12 cellular contexts compared by ENCODE assay signal in the genomic region with DNA sequence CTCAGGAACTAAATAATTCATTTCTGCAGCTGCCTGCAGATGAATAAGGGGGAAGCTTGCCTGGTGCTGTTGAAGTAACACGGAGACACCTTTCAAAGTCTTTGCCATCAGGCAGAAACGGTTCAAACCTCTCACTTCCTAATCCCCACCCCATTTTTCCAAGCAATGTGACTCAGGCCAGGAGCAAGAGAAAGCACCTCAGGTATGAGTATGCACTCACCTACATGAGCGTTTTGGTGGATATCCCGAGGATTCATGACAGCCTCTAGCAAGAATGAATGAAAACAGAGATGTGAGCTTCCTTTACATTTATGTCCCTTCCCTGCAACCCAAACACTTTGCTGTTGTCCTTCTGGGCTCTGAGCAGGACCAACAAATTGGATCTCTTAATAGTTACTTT.
DNase-seq lines count a peak whose midpoint lies in the region; ATAC-seq and TF ChIP-seq lines count a peak whose summit lies in the region.
"Had no signal": no experiment of that assay in that cellular context is flagged by ENCODE, and none has a peak within 500 bp of the region (broad histone marks: within the 10 kb centered on the region; RNA-seq: fewer than 3 reads in every experiment).

No MANE protein-coding gene starts in this region.

- TF ChIP-seq POLR2A in gastroesophageal sphincter (IDR thresholded peaks at IDR 0.05) (no peak), sigmoid colon (IDR thresholded peaks at IDR 0.05) (no peak)

- CTCF ChIA-PET in CD8-positive, alpha-beta memory T cell (lab: Charles Lee): interaction anchor here (0.7 to 8.2 kb wide), 33 partner anchors 10 to 434 kb away, joined by 3 to 126 read pairs (median 4); a partner anchor contains a TSS
- CTCF ChIA-PET in T-cell (lab: Charles Lee): interaction anchor here (0.7 to 5.5 kb wide), 27 partner anchors 9 to 434 kb away, joined by 3 to 79 read pairs (median 5); a partner anchor contains a TSS

- H3K36me3 ChIP-seq in CD8-positive, alpha-beta memory T cell (ENCODE audit: insufficient read depth, low read length): peaks cover 48% of the 10 kb centered on the region
- peaks cover 0 to 90% of the 10 kb centered on the region in 2 donors for H3K36me3 ChIP-seq in gastroesophageal sphincter
- H3K36me3 ChIP-seq in sigmoid colon: peaks cover 36 to 85% (median 50%) of the 10 kb centered on the region in 4 donors
- H3K36me3 ChIP-seq in left lung: peaks cover 0 to 92% of the 10 kb centered on the region in 2 donors
- H3K36me3 ChIP-seq: ovary had no signal

- peak overlapping the region; percentile 55 to 97 (median 90) for H3K27ac Mint-ChIP-seq in CD8-positive, alpha-beta memory T cell
- H3K27ac Mint-ChIP-seq in T-cell: peak overlapping the region; percentile 73 to 82
- H3K27ac Mint-ChIP-seq: B cell had no signal

- DNase-seq in CD8-positive, alpha-beta memory T cell: no peak
- DNase-seq in T-cell (no peak), sigmoid colon (no peak), NCI-H748 treated with DMSO at 0.1 percent for 48 hours (lab: John Stamatoyannopoulos, UW) (no peak), left lung (no peak), DMS153 (lab: John Stamatoyannopoulos, UW) (no peak)
- DNase-seq: SIG-M5 had no signal

- H3K27me3 ChIP-seq in CD8-positive, alpha-beta memory T cell (ENCODE audit: insufficient read depth, low read length, poor library complexity, severe bottlenecking): no peaks in the 10 kb centered on the region
- H3K27me3 ChIP-seq in gastroesophageal sphincter (no peaks in the 10 kb centered on the region), sigmoid colon (no peaks in the 10 kb centered on the region), left lung (no peaks in the 10 kb centered on the region)
- H3K27me3 ChIP-seq: ovary, testis had no signal

- H3K4me3 Mint-ChIP-seq in CD8-positive, alpha-beta memory T cell: no peak overlapping the region
- H3K4me3 Mint-ChIP-seq in T-cell: no peak overlapping the region
- H3K4me3 Mint-ChIP-seq: activated T-cell treated with anti-CD3 and anti-CD28 coated beads, Interleukin-2, amount 50 U/mL, for 4 hours; B cell had no signal

- 20 to 22% methylated on average over 2 to 4 of the region's 4 CpGs for WGBS in gastroesophageal sphincter (ENCODE audit: low coverage in 1 of 2), 2 donors
- WGBS in sigmoid colon, 2 donors: 61 to 64% methylated on average over 4 of the region's 4 CpGs

- TF ChIP-seq EP300 in gastroesophageal sphincter (IDR thresholded peaks at IDR 0.05): no peak
- TF ChIP-seq EP300 in sigmoid colon (IDR thresholded peaks at IDR 0.05): no peak

- TF ChIP-seq CTCF in gastroesophageal sphincter (IDR thresholded peaks at IDR 0.05) (no peak), sigmoid colon (IDR thresholded peaks at IDR 0.05) (no peak), left lung (IDR thresholded peaks at IDR 0.05) (no peak)

- H3K4me1 ChIP-seq in CD8-positive, alpha-beta memory T cell (ENCODE audit: insufficient read depth, low read length): no peaks in the 10 kb centered on the region
- peaks cover 0 to 62% (median 14%) of the 10 kb centered on the region in 3 donors for H3K4me1 ChIP-seq in gastroesophageal sphincter
- peaks cover 0 to 83% (median 71%) of the 10 kb centered on the region in 4 donors for H3K4me1 ChIP-seq in sigmoid colon
- peaks cover 0 to 14% of the 10 kb centered on the region in 2 donors for H3K4me1 ChIP-seq in left lung

- POLR2A ChIA-PET in CD8-positive, alpha-beta memory T cell (lab: Charles Lee): interaction anchor here (0.6 to 1.5 kb wide), 2 partner anchors 76 to 118 kb away, joined by 3 to 5 read pairs; no protein-coding TSS in a partner anchor
- POLR2A ChIA-PET in T-cell (lab: Charles Lee): interaction anchor here (0.6 to 1.0 kb wide), 2 partner anchors 27 to 107 kb away, joined by 3 to 4 read pairs; no protein-coding TSS in a partner anchor

- ATAC-seq in T-cell (replicated peaks in 1 of 4): no peak
- ATAC-seq in gastroesophageal sphincter: peak; percentile 8
- no peak for ATAC-seq in left lung

- intact Hi-C loops in sigmoid colon (cut with DNase I): loop anchor here (1.0 to 10.0 kb wide), 6 partner anchors 27 to 427 kb away; a partner anchor contains a TSS
- intact Hi-C loops in left lung (cut with DNase I): loop anchor here (2.0 to 10.0 kb wide), 2 partner anchors 197 kb away; no protein-coding TSS in a partner anchor

- H3K36me3 Mint-ChIP-seq in CD8-positive, alpha-beta memory T cell: peaks cover 9 to 95% (median 32%) of the 10 kb centered on the region in 3 donors
- peaks cover 55% of the 10 kb centered on the region for H3K36me3 Mint-ChIP-seq in T-cell

- H3K9me3 ChIP-seq in CD8-positive, alpha-beta memory T cell (ENCODE audit: low read length): no peaks in the 10 kb centered on the region
- H3K9me3 ChIP-seq in gastroesophageal sphincter (no peaks in the 10 kb centered on the region), sigmoid colon (no peaks in the 10 kb centered on the region), left lung (no peaks in the 10 kb centered on the region)
- H3K9me3 ChIP-seq: ovary, testis had no signal

- H3K4me3 ChIP-seq in CD8-positive, alpha-beta memory T cell (ENCODE audit: low read length): no peak overlapping the region
- no peak overlapping the region for H3K4me3 ChIP-seq in gastroesophageal sphincter
- H3K4me3 ChIP-seq in sigmoid colon: no peak overlapping the region
- H3K4me3 ChIP-seq in left lung: no peak overlapping the region
- H3K4me3 ChIP-seq: ovary, testis had no signal

- peaks cover 15 to 25% (median 19%) of the 10 kb centered on the region in 3 donors for H3K4me1 Mint-ChIP-seq in CD8-positive, alpha-beta memory T cell
- peaks cover 15 to 16% (median 15%) of the 10 kb centered on the region in 3 donors for H3K4me1 Mint-ChIP-seq in T-cell

- H3K27me3 Mint-ChIP-seq in CD8-positive, alpha-beta memory T cell: no peaks in the 10 kb centered on the region
- no peaks in the 10 kb centered on the region for H3K27me3 Mint-ChIP-seq in T-cell
- H3K27me3 Mint-ChIP-seq: B cell had no signal

- no peak overlapping the region for H3K27ac ChIP-seq in CD8-positive, alpha-beta memory T cell (ENCODE audit: low read depth, low read length)
- H3K27ac ChIP-seq in gastroesophageal sphincter (peak overlapping the region in 3 of 4 donors; percentile 81 to 89 (median 83)), sigmoid colon (peak overlapping the region; percentile 87 to 93 (median 88)), left lung (no peak overlapping the region)
- H3K27ac ChIP-seq: ovary, testis had no signal

- no peaks in the 10 kb centered on the region for H3K9me3 Mint-ChIP-seq in CD8-positive, alpha-beta memory T cell
- H3K9me3 Mint-ChIP-seq in T-cell: no peaks in the 10 kb centered on the region
- H3K9me3 Mint-ChIP-seq: activated T-cell treated with anti-CD3 and anti-CD28 coated beads, Interleukin-2, amount 50 U/mL, for 4 hours had no signal

Comparison
In these comparisons a context has a peak if more than half of its experiments do, and no peak if none do; other contexts are left out.
1. H3K27ac ChIP-seq: peak in gastroesophageal sphincter (3 of 4) and sigmoid colon (4 of 4); none in CD8-positive, alpha-beta memory T cell (single experiment) and left lung (0 of 2).